In genomic region chr4:21512351-21512750, GRCh38 we compare ENCODE assay signal across 8 cellular contexts.
DNase-seq lines count a peak whose midpoint lies in the region; ATAC-seq and TF ChIP-seq lines count a peak whose summit lies in the region.

No MANE protein-coding gene starts in this region.

- H3K4ac ChIP-seq in neuronal stem cell (ENCODE audit: low read length): no peak overlapping the region

- H2BK5ac ChIP-seq in neuronal stem cell (ENCODE audit: low read length): no peak overlapping the region

- H3K27me3 ChIP-seq in H7 (ENCODE audit: control insufficient read depth, insufficient read depth, low read length) (no peaks in the 10 kb centered on the region), neuronal stem cell (ENCODE audit: control insufficient read depth in 3 of 3, insufficient read depth in 3 of 3, low read depth in 1 of 3, low read length in 3 of 3) (no peaks in the 10 kb centered on the region)
- H3K27me3 ChIP-seq in CD8-positive, alpha-beta T cell (ENCODE audit: insufficient read depth, low read length): no peaks in the 10 kb centered on the region

- H2BK120ac ChIP-seq in neuronal stem cell (ENCODE audit: low read depth, low read length): no peak overlapping the region

- no peak overlapping the region for H3K14ac ChIP-seq in neuronal stem cell (ENCODE audit: low read length)

- TF ChIP-seq CTCF in CD8-positive, alpha-beta T cell (IDR thresholded peaks at IDR 0.05): no peak

- POLR2A ChIA-PET in CD8-positive, alpha-beta T cell (lab: Charles Lee): no interaction called here

- H3K23ac ChIP-seq in neuronal stem cell (ENCODE audit: low read depth, low read length, poor library complexity): no peak overlapping the region

- H3K27ac ChIP-seq in neuronal stem cell (replicated peaks; ENCODE audit: low read length): no peak overlapping the region
- no peak overlapping the region for H3K27ac ChIP-seq in CD8-positive, alpha-beta T cell (ENCODE audit: low read depth, low read length)

- H3K9me3 Mint-ChIP-seq in CD8-positive, alpha-beta T cell: peaks cover 2% of the 10 kb centered on the region

- H3K36me3 ChIP-seq in H7 (replicated peaks; ENCODE audit: control insufficient read depth, insufficient read depth, low read length): no peaks in the 10 kb centered on the region
- no peaks in the 10 kb centered on the region for H3K36me3 ChIP-seq in neuronal stem cell (replicated peaks in 1 of 2; ENCODE audit: control insufficient read depth in 2 of 2, insufficient read depth in 2 of 2, low read length in 2 of 2)
- no peaks in the 10 kb centered on the region for H3K36me3 ChIP-seq in CD8-positive, alpha-beta T cell (ENCODE audit: insufficient read depth, low read length)

- no peak overlapping the region for H2AFZ ChIP-seq in neuronal stem cell (ENCODE audit: low read length)

- no peak overlapping the region for H2AK5ac ChIP-seq in neuronal stem cell (ENCODE audit: low read depth, low read length)

- CTCF ChIA-PET in CD8-positive, alpha-beta T cell (lab: Charles Lee): no interaction called here

- H3K4me1 Mint-ChIP-seq in CD8-positive, alpha-beta T cell (ENCODE audit: low read depth): no peaks in the 10 kb centered on the region

- H3K4me3 Mint-ChIP-seq in CD8-positive, alpha-beta T cell: no peak overlapping the region

- H3K27ac Mint-ChIP-seq in CD8-positive, alpha-beta T cell: no peak overlapping the region

- DNase-seq in H7 (peak; percentile 4), NCI-H526 treated with DMSO at 0.1 percent for 48 hours (lab: John Stamatoyannopoulos, UW) (peak; percentile 28), dermis microvascular lymphatic vessel endothelial cell (ENCODE audit: low read depth in 2 of 2) (peak; percentile 1 to 56), neuronal stem cell (ENCODE audit: low spot score) (peak; percentile 23), GM19238 (ENCODE audit: insufficient read length, low spot score) (no peak)
- no peak for DNase-seq in CD8-positive, alpha-beta T cell
- no peak for DNase-seq in stimulated activated CD8-positive, alpha-beta memory T cell treated with anti-CD3 and anti-CD28 coated beads, Interleukin-4, amount 100 ng/mL, for 48 hours

- H3K4me1 ChIP-seq in neuronal stem cell (ENCODE audit: control insufficient read depth in 2 of 2, insufficient read depth in 1 of 2, low read depth in 1 of 2, low read length in 2 of 2): no peaks in the 10 kb centered on the region
- H3K4me1 ChIP-seq in CD8-positive, alpha-beta T cell (ENCODE audit: insufficient read depth, low read length): no peaks in the 10 kb centered on the region

- ATAC-seq in GM19395 (IDR thresholded peaks at IDR 0.05; ENCODE audit: unreplicated experiment): no peak
- ATAC-seq in CD8-positive, alpha-beta T cell: no peak

- no CpG with 5 or more reads among the region's 1 CpG for WGBS in neuronal stem cell (ENCODE audit: extremely low coverage in 2 of 2, insufficient read length in 2 of 2, insufficient replicate concordance in 1 of 2), 2 donors

- H3K4me3 ChIP-seq in H7 (ENCODE audit: insufficient read depth, low read depth, low read length) (no peak overlapping the region), neuronal stem cell (ENCODE audit: low read length in 2 of 2) (no peak overlapping the region)
- no peak overlapping the region for H3K4me3 ChIP-seq in CD8-positive, alpha-beta T cell (ENCODE audit: low read depth, low read length)

- no peaks in the 10 kb centered on the region for H3K27me3 Mint-ChIP-seq in CD8-positive, alpha-beta T cell (ENCODE audit: low read depth)

- no peak overlapping the region for H3K9ac ChIP-seq in neuronal stem cell (ENCODE audit: low read depth, low read length, poor library complexity)

- intact Hi-C loops in CD8-positive, alpha-beta T cell (cut with DNase I, micrococcal nuclease): no loop called here

- H2BK12ac ChIP-seq in neuronal stem cell (ENCODE audit: low read length): no peak overlapping the region

- H3K9me3 ChIP-seq in neuronal stem cell (replicated peaks in 1 of 2; ENCODE audit: control insufficient read depth in 2 of 2, insufficient read depth in 1 of 2, low read depth in 1 of 2, low read length in 2 of 2): no peaks in the 10 kb centered on the region
- H3K9me3 ChIP-seq in CD8-positive, alpha-beta T cell (ENCODE audit: low read length): no peaks in the 10 kb centered on the region

- H3K79me1 ChIP-seq in neuronal stem cell (ENCODE audit: low read depth, low read length): no peaks in the 10 kb centered on the region

- H3K36me3 Mint-ChIP-seq in CD8-positive, alpha-beta T cell: no peaks in the 10 kb centered on the region

- H3K4me2 ChIP-seq in neuronal stem cell (ENCODE audit: insufficient read depth, low read length, poor library complexity, severe bottlenecking): no peak overlapping the region

- H4K91ac ChIP-seq in neuronal stem cell (ENCODE audit: low read depth, low read length, poor library complexity): no peak overlapping the region

- H4K8ac ChIP-seq in neuronal stem cell (ENCODE audit: low read depth, low read length): no peak overlapping the region

- H2BK15ac ChIP-seq in neuronal stem cell (ENCODE audit: low read length): no peak overlapping the region

- no peak overlapping the region for H3K18ac ChIP-seq in neuronal stem cell (ENCODE audit: low read length)

Comparison
In these comparisons a context has a peak if more than half of its experiments do, and no peak if none do; other contexts are left out.
1. DNase-seq: peak in H7 (single experiment), NCI-H526 treated with DMSO at 0.1 percent for 48 hours (single experiment), dermis microvascular lymphatic vessel endothelial cell (2 of 2) and neuronal stem cell (single experiment); none in GM19238 (single experiment), CD8-positive, alpha-beta T cell (0 of 7) and stimulated activated CD8-positive, alpha-beta memory T cell treated with anti-CD3 and anti-CD28 coated beads, Interleukin-4, amount 100 ng/mL, for 48 hours (single experiment).